ENCODE assay signal across 11 cellular contexts in genomic region chr2:152613235-152613634, GRCh38.
DNase-seq lines count a peak whose midpoint lies in the region; ATAC-seq, FAIRE-seq and TF ChIP-seq lines count a peak whose summit lies in the region.
"Had no signal": no experiment of that assay in that cellular context is flagged by ENCODE, and none has a peak within 500 bp of the region (broad histone marks: within the 10 kb centered on the region; RNA-seq: fewer than 3 reads in every experiment).

No MANE protein-coding gene starts in this region.

- no peak overlapping the region for H2AFZ ChIP-seq in GM12878 (ENCODE audit: control insufficient read depth, low read depth, low read length)
- no peak overlapping the region for H2AFZ ChIP-seq in HepG2 (ENCODE audit: low read length)

- TF ChIP-seq RAD21 in GM12878 (IDR thresholded peaks at IDR 0.05; ENCODE audit: insufficient read depth, low read depth, low read length) = no peak
- no peak for TF ChIP-seq RAD21 in HepG2 (CRISPR knock-in tag; IDR thresholded peaks at IDR 0.05)

- intact Hi-C loops in activated CD4-positive, alpha-beta T cell treated with anti-CD3 and anti-CD28 coated beads, Interleukin-2, amount 10 ng/mL, durations not matched to agents 24 days and 14 days (cut with micrococcal nuclease) = no loop called here
- intact Hi-C loops in GM12878 (cut with micrococcal nuclease; ENCODE audit: unreplicated experiment) (loop anchor here (2.0 to 5.0 kb wide), 3 partner anchors 46 to 276 kb away; partner anchors contain the start of gene FMNL2), esophagus squamous epithelium (cut with DNase I) (no loop called here), HepG2 (cut with micrococcal nuclease; ENCODE audit: unreplicated experiment) (no loop called here)

- in situ Hi-C loops in GM12878 (cut with MboI) (no loop called here), HepG2 (cut with HindIII; ENCODE audit: extremely low pct_ligation_motif_present, low pct_unique_long_range_greater_than_20kb) (no loop called here)

- H3K79me2 ChIP-seq in GM12878 (ENCODE audit: control insufficient read depth, insufficient read depth, low read length) = no peaks in the 10 kb centered on the region
- H3K79me2 ChIP-seq in HepG2 (ENCODE audit: insufficient read depth, low read length) = no peaks in the 10 kb centered on the region

- H3K4me1 ChIP-seq in GM12878 (ENCODE audit: control insufficient read depth, insufficient read depth, low read length) = peaks cover 20% of the 10 kb centered on the region
- peaks cover 0 to 20% (median 8%) of the 10 kb centered on the region in 3 donors for H3K4me1 ChIP-seq in esophagus squamous epithelium
- H3K4me1 ChIP-seq in HepG2 (ENCODE audit: insufficient read depth, low read length) = no peaks in the 10 kb centered on the region
- H3K4me1 ChIP-seq: right lobe of liver had no signal

- no peaks in the 10 kb centered on the region for H3K36me3 ChIP-seq in GM12878 (ENCODE audit: control insufficient read depth in 2 of 2, insufficient read depth in 2 of 2, low read length in 1 of 2)
- H3K36me3 ChIP-seq in esophagus squamous epithelium = peaks cover 0 to 16% (median 0%) of the 10 kb centered on the region in 3 donors
- peaks cover 45 to 83% of the 10 kb centered on the region in 2 experiments for H3K36me3 ChIP-seq in HepG2 (replicated peaks in 1 of 2; ENCODE audit: control insufficient read depth in 1 of 2, insufficient read depth in 2 of 2, low read length in 2 of 2)
- H3K36me3 ChIP-seq: right lobe of liver had no signal

- no peak for TF ChIP-seq POLR2A in GM12878 (IDR thresholded peaks at IDR 0.05; ENCODE audit: low read depth, low read length)
- TF ChIP-seq POLR2A in esophagus squamous epithelium (IDR thresholded peaks at IDR 0.05) = no peak
- TF ChIP-seq POLR2A in HepG2 (IDR thresholded peaks at IDR 0.05; ENCODE audit: insufficient read depth in 1 of 2, low read depth in 2 of 2, low read length in 2 of 2) = no peak

- peak overlapping the region; percentile 57 for H3K27ac Mint-ChIP-seq in activated CD4-positive, alpha-beta T cell treated with anti-CD3 and anti-CD28 coated beads, Interleukin-2, amount 10 ng/mL, durations not matched to agents 24 days and 14 days
- H3K27ac Mint-ChIP-seq: activated naive CD8-positive, alpha-beta T cell treated with anti-CD3 and anti-CD28 coated beads, Interleukin-2, amount 50 U/mL, for 24 hours had no signal

- RAD21 ChIA-PET in GM12878 (lab: Charles Lee; ENCODE audit: unreplicated experiment) = interaction anchor here (0.6 to 3.7 kb wide), 14 partner anchors 8 to 1156 kb away, joined by 3 to 25 read pairs (median 4); no protein-coding TSS in a partner anchor

- H4K20me1 ChIP-seq in GM12878 (ENCODE audit: control insufficient read depth, insufficient read depth) = no peaks in the 10 kb centered on the region
- H4K20me1 ChIP-seq in HepG2 (ENCODE audit: insufficient read depth, low read length) = no peaks in the 10 kb centered on the region

- H3K4me3 ChIP-seq in GM12878 = no peak overlapping the region
- no peak overlapping the region for H3K4me3 ChIP-seq in esophagus squamous epithelium
- H3K4me3 ChIP-seq in HepG2 (replicated peaks in 1 of 3; ENCODE audit: insufficient read depth in 1 of 3, low read depth in 2 of 3, low read length in 3 of 3) = no peak overlapping the region
- H3K4me3 ChIP-seq: right lobe of liver had no signal

- CTCF ChIA-PET in GM12878 (lab: Yijun Ruan, JAX) (interaction anchor here (0.6 to 4.8 kb wide), 13 partner anchors 10 to 587 kb away, joined by 3 to 42 read pairs (median 4); partner anchors contain the start of gene STAM2), HepG2 (lab: Yijun Ruan, JAX; ENCODE audit: low intra/inter-chr PET ratio, low total read pairs) (no interaction called here)

- no peak for FAIRE-seq in GM12878 (lab: Jason Lieb, UNC)
- FAIRE-seq in HepG2 (lab: Jason Lieb, UNC) = no peak

- H3K27me3 Mint-ChIP-seq in activated CD4-positive, alpha-beta T cell treated with anti-CD3 and anti-CD28 coated beads, Interleukin-2, amount 10 ng/mL, durations not matched to agents 24 days and 14 days = no peaks in the 10 kb centered on the region
- H3K27me3 Mint-ChIP-seq: activated naive CD8-positive, alpha-beta T cell treated with anti-CD3 and anti-CD28 coated beads, Interleukin-2, amount 50 U/mL, for 24 hours; IgD-negative memory B cell had no signal

- SMC1A ChIA-PET in GM12878 (lab: Charles Lee; ENCODE audit: uncharacterized antibody, unreplicated experiment) = interaction anchor here (0.6 to 5.2 kb wide), 26 partner anchors 8 to 566 kb away, joined by 3 to 30 read pairs (median 4); no protein-coding TSS in a partner anchor

- no peaks in the 10 kb centered on the region for H3K27me3 ChIP-seq in GM12878 (replicated peaks in 1 of 2; ENCODE audit: control insufficient read depth in 2 of 2, insufficient read depth in 2 of 2, low read length in 1 of 2)
- no peaks in the 10 kb centered on the region for H3K27me3 ChIP-seq in esophagus squamous epithelium
- no peaks in the 10 kb centered on the region for H3K27me3 ChIP-seq in HepG2 (ENCODE audit: control insufficient read depth in 1 of 2, insufficient read depth in 2 of 2, low read length in 2 of 2)
- H3K27me3 ChIP-seq: right lobe of liver had no signal

- H3K9me3 ChIP-seq in GM12878 (replicated peaks; ENCODE audit: control insufficient read depth, insufficient read depth, low read length) (no peaks in the 10 kb centered on the region), esophagus squamous epithelium (no peaks in the 10 kb centered on the region), HepG2 (ENCODE audit: low read length) (no peaks in the 10 kb centered on the region)
- H3K9me3 ChIP-seq: right lobe of liver had no signal

- TF ChIP-seq EP300 in GM12878 (IDR thresholded peaks at IDR 0.05; ENCODE audit: borderline replicate concordance in 1 of 2, control insufficient read depth in 1 of 2, low read depth in 2 of 2, low read length in 2 of 2) = peak in 1 of 2 experiments; percentile 66; a peak in 1 of 4 replicates
- no peak for TF ChIP-seq EP300 in HepG2 (IDR thresholded peaks at IDR 0.05; ENCODE audit: low read depth in 2 of 2, low read length in 2 of 2)
- TF ChIP-seq EP300 in HepG2 (CRISPR knock-in tag; IDR thresholded peaks at IDR 0.05; ENCODE audit: borderline replicate concordance) = no peak

- H3K4me3 Mint-ChIP-seq in activated CD4-positive, alpha-beta T cell treated with anti-CD3 and anti-CD28 coated beads, Interleukin-2, amount 10 ng/mL, durations not matched to agents 24 days and 14 days = no peak overlapping the region
- H3K4me3 Mint-ChIP-seq: activated naive CD8-positive, alpha-beta T cell treated with anti-CD3 and anti-CD28 coated beads, Interleukin-2, amount 50 U/mL, for 24 hours had no signal

- no peak overlapping the region for H3K4me2 ChIP-seq in GM12878 (ENCODE audit: control insufficient read depth, insufficient read depth)
- H3K4me2 ChIP-seq in HepG2 (ENCODE audit: low read depth, low read length) = no peak overlapping the region

- H3K9ac ChIP-seq in GM12878 (ENCODE audit: control insufficient read depth, insufficient read depth, low read length) = no peak overlapping the region
- H3K9ac ChIP-seq in HepG2 (ENCODE audit: insufficient read depth, low read depth, low read length) = no peak overlapping the region

- peak overlapping the region; percentile 64; the same call in 1 of the 2 replicates for H3K27ac ChIP-seq in GM12878 (ENCODE audit: control insufficient read depth, insufficient read depth)
- no peak overlapping the region for H3K27ac ChIP-seq in esophagus squamous epithelium
- no peak overlapping the region for H3K27ac ChIP-seq in HepG2 (ENCODE audit: extremely low read length, insufficient read depth, low read length)
- H3K27ac ChIP-seq: right lobe of liver had no signal

- no peak for TF ChIP-seq CTCF in GM12878 (IDR thresholded peaks at IDR 0.05 in 2 of 3, conservative IDR thresholded peaks at IDR 0.05 in 1 of 3; ENCODE audit: control insufficient read depth in 2 of 3, extremely low read depth in 1 of 3, insufficient read depth in 1 of 3, low read depth in 3 of 3, low read length in 3 of 3)
- TF ChIP-seq CTCF in esophagus squamous epithelium (IDR thresholded peaks at IDR 0.05) = no peak
- no peak for TF ChIP-seq CTCF in HepG2 (CRISPR knock-in tag; IDR thresholded peaks at IDR 0.05)

- no peaks in the 10 kb centered on the region for H3K9me3 Mint-ChIP-seq in activated CD4-positive, alpha-beta T cell treated with anti-CD3 and anti-CD28 coated beads, Interleukin-2, amount 10 ng/mL, durations not matched to agents 24 days and 14 days
- H3K9me3 Mint-ChIP-seq: activated naive CD8-positive, alpha-beta T cell treated with anti-CD3 and anti-CD28 coated beads, Interleukin-2, amount 50 U/mL, for 24 hours; IgD-negative memory B cell had no signal

- BruUV-seq in GM12878 (replicated peaks; lab: Mats Ljungman, UMichigan) = no TSS peak
- BruUV-seq in HepG2 (replicated peaks; lab: Mats Ljungman, UMichigan) = no TSS peak

- POLR2A ChIA-PET in GM12878 (lab: Charles Lee) = interaction anchor here (0.8 to 2.3 kb wide), 4 partner anchors 40 to 277 kb away, joined by 3 to 9 read pairs (median 5); no protein-coding TSS in a partner anchor
- POLR2A ChIA-PET in HepG2 (lab: Yijun Ruan, JAX) = no interaction called here

- no peak for DNase-seq in activated CD4-positive, alpha-beta T cell treated with anti-CD3 and anti-CD28 coated beads, Interleukin-2, amount 10 ng/mL, durations not matched to agents 24 days and 14 days
- no peak for DNase-seq in activated CD4-positive, alpha-beta T cell treated with anti-CD3 and anti-CD28 coated beads, Interleukin-2, amount 50 U/mL, for 1 hour
- DNase-seq in GM12878 (ENCODE audit: low read depth, low spot score) = no peak
- DNase-seq in esophagus squamous epithelium (lab: John Stamatoyannopoulos, UW) = no peak
- no peak for DNase-seq in activated CD4-positive, CD25-positive, alpha-beta regulatory T cell treated with anti-CD3 and anti-CD28 coated beads, Interleukin-2, amount 50 U/mL, for 72 hours
- no peak for DNase-seq in T-helper 9 cell
- no peak for DNase-seq in HepG2 (ENCODE audit: low spot score)
- DNase-seq: activated naive CD8-positive, alpha-beta T cell treated with anti-CD3 and anti-CD28 coated beads, Interleukin-2, amount 50 U/mL, for 24 hours; right lobe of liver had no signal

- peaks cover 16% of the 10 kb centered on the region for H3K4me1 Mint-ChIP-seq in activated CD4-positive, alpha-beta T cell treated with anti-CD3 and anti-CD28 coated beads, Interleukin-2, amount 10 ng/mL, durations not matched to agents 24 days and 14 days

- 16% methylated on average over 2 of the region's 2 CpGs for WGBS in GM12878 (ENCODE audit: insufficient coverage, insufficient replicate concordance, low lambda C conversion rate, missing lambda C conversion rate)
- 70 to 79% methylated on average over 2 of the region's 2 CpGs for WGBS in esophagus squamous epithelium, 2 donors
- 97% methylated on average over 2 of the region's 2 CpGs for WGBS in HepG2 (ENCODE audit: low lambda C conversion rate)

- H3K36me3 Mint-ChIP-seq in activated CD4-positive, alpha-beta T cell treated with anti-CD3 and anti-CD28 coated beads, Interleukin-2, amount 10 ng/mL, durations not matched to agents 24 days and 14 days (ENCODE audit: low read depth) = peaks cover 6% of the 10 kb centered on the region
- H3K36me3 Mint-ChIP-seq: IgD-negative memory B cell had no signal

- peak; percentile 34 for ATAC-seq in HG03558 (IDR thresholded peaks at IDR 0.05; ENCODE audit: extremely low read depth, unreplicated experiment)
- ATAC-seq in GM12878 = peak; percentile 68
- ATAC-seq in HepG2 = no peak
- ATAC-seq: activated naive CD8-positive, alpha-beta T cell treated with anti-CD3 and anti-CD28 coated beads, Interleukin-2, amount 50 U/mL, for 24 hours had no signal

TF ChIP-seq in HepG2, 621 proteins besides CTCF, POLR2A, EP300 and RAD21 (continues in another document):
- no peak for TF ChIP-seq ATAD3A (CRISPR knock-in tag; IDR thresholded peaks at IDR 0.05)
